Comparison of ENCODE assay signal across 33 cellular contexts in genomic region chr3:67943546-67943945, GRCh38.
"Had no signal": no experiment of that assay in that cellular context is flagged by ENCODE, and none has a peak within 500 bp of the region (broad histone marks: within the 10 kb centered on the region; RNA-seq: fewer than 3 reads in every experiment).

No MANE protein-coding gene starts in this region.

- H3K4me1 ChIP-seq: adrenal gland, ascending aorta, body of pancreas, breast epithelium had no signal

- H3K27ac ChIP-seq: adrenal gland, ascending aorta, body of pancreas, brain microvascular endothelial cell, breast epithelium, cardiac muscle cell had no signal

- DNase-seq: activated effector memory CD4-positive, alpha-beta T cell treated with anti-CD3 and anti-CD28 coated beads, Interleukin-2, amount 50 U/mL, for 16 hours; activated effector memory CD4-positive, alpha-beta T cell treated with Interleukin-2 at 50 U/mL for 16 hours; activated gamma-delta T cell; activated gamma-delta T cell treated with Interleukin-2 at 50 U/mL for 16 hours; activated naive CD4-positive, alpha-beta T cell; activated naive CD4-positive, alpha-beta T cell treated with anti-CD3 and anti-CD28 coated beads for 36 hours; activated naive CD4-positive, alpha-beta T cell treated with anti-CD3 and anti-CD28 coated beads, Interleukin-2, amount 10 ng/mL, durations not matched to agents 7 days and 5 days; activated naive CD4-positive, alpha-beta T cell treated with anti-CD3 and anti-CD28 coated beads, Interleukin-2, amount 50 U/mL, for 16 hours; activated naive CD4-positive, alpha-beta T cell treated with Interleukin-2 at 50 U/mL for 16 hours; activated naive CD8-positive, alpha-beta T cell treated with anti-CD3 and anti-CD28 coated beads for 36 hours; activated naive CD8-positive, alpha-beta T cell treated with anti-CD3 and anti-CD28 coated beads, Interleukin-2, amount 10 ng/mL, durations not matched to agents 7 days and 5 days; activated naive CD8-positive, alpha-beta T cell treated with anti-CD3 and anti-CD28 coated beads, Interleukin-2, amount 50 U/mL, for 24 hours; activated T-cell treated with anti-CD3 and anti-CD28 coated beads for 4 hours; activated T-cell treated with anti-CD3 and anti-CD28 coated beads, Interleukin-2, amount 50 U/mL, for 1 hour; activated T-cell treated with anti-CD3 and anti-CD28 coated beads, Interleukin-2, amount 50 U/mL, for 24 hours; activated T-cell treated with anti-CD3 and anti-CD28 coated beads, Interleukin-2, amount 50 U/mL, for 4 hours; activated T-cell treated with anti-CD3 and anti-CD28 coated beads, Interleukin-2, amount 50 U/mL, for 48 hours; activated T-cell treated with anti-CD3 and anti-CD28 coated beads, Interleukin-2, amount 50 U/mL, for 72 hours; adrenal gland; amniotic stem cell; amygdala; anterior cingulate cortex; aorta; body of pancreas; brain microvascular endothelial cell; caudate nucleus; central memory CD4-positive, alpha-beta T cell; cerebellar nuclear complex had no signal

- H3K36me3 ChIP-seq: adrenal gland, ascending aorta, brain microvascular endothelial cell, breast epithelium, cardiac muscle cell had no signal

- FAIRE-seq: astrocyte, bronchial epithelial cell had no signal

- H3K27me3 ChIP-seq: adrenal gland, ascending aorta, body of pancreas, brain microvascular endothelial cell, breast epithelium, cardiac muscle cell had no signal

- H3K4me3 ChIP-seq: adrenal gland, ascending aorta, body of pancreas, breast epithelium, cardiac muscle cell had no signal

- H3K9me3 ChIP-seq: adrenal gland, ascending aorta, body of pancreas had no signal
